ENCODE assay signal across 20 cellular contexts in the genomic region with DNA sequence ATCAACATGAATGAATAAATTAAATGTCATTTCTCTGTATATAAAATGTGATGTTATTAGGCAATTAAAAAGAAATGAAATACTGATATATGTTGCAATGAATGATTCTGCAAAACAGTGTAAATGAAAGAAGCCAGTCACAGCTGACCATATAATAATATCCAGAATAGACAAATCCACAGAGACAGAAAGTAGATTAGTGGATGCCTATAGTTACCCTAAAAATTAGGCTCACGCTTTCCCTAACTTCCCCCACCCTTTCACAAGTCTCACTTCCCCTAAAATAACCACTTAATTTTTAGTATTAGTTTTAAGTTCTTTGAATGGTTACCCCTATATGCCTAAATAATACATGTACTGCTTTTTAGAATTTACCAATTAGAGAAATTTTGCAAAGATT.
A peak's percentile ranks its signal among the peaks of the same experiment; 100 is the strongest.
DNase-seq lines count a peak whose midpoint lies in the region; ATAC-seq and TF ChIP-seq lines count a peak whose summit lies in the region.
"Had no signal": no experiment of that assay in that cellular context is flagged by ENCODE, and none has a peak within 500 bp of the region (broad histone marks: within the 10 kb centered on the region; RNA-seq: fewer than 3 reads in every experiment).

No MANE protein-coding gene starts in this region.

- H3K27me3 ChIP-seq in lower lobe of right lung (ENCODE audit: low read depth) (no peaks in the 10 kb centered on the region), gastrocnemius medialis (no peaks in the 10 kb centered on the region)

- H3K4me1 Mint-ChIP-seq in WTC11: no peaks in the 10 kb centered on the region
- H3K4me1 Mint-ChIP-seq: activated CD4-positive, alpha-beta T cell treated with anti-CD3 and anti-CD28 coated beads, Interleukin-2, amount 10 ng/mL, durations not matched to agents 7 days and 5 days had no signal

- H3K4me1 ChIP-seq in lower lobe of right lung (no peaks in the 10 kb centered on the region), gastrocnemius medialis (no peaks in the 10 kb centered on the region)

- H3K27me3 Mint-ChIP-seq in WTC11 (ENCODE audit: low read depth): no peaks in the 10 kb centered on the region
- H3K27me3 Mint-ChIP-seq: activated CD4-positive, alpha-beta T cell treated with anti-CD3 and anti-CD28 coated beads, Interleukin-2, amount 10 ng/mL, durations not matched to agents 7 days and 5 days; stimulated activated naive CD8-positive, alpha-beta T cell treated with anti-CD3 and anti-CD28 coated beads, Interleukin-15, Interleukin-2, amounts not matched to agents 100 ng/mL and 50 ng/mL, for 24 hours had no signal

- no peak overlapping the region for H3K27ac ChIP-seq in lower lobe of right lung
- H3K27ac ChIP-seq in gastrocnemius medialis: no peak overlapping the region
- H3K27ac ChIP-seq: C4-2B had no signal

- H3K9me3 ChIP-seq in lower lobe of right lung: no peaks in the 10 kb centered on the region
- no peaks in the 10 kb centered on the region for H3K9me3 ChIP-seq in gastrocnemius medialis

- no peak overlapping the region for H3K4me3 Mint-ChIP-seq in WTC11
- H3K4me3 Mint-ChIP-seq: activated CD4-positive, alpha-beta T cell treated with anti-CD3 and anti-CD28 coated beads, Interleukin-2, amount 10 ng/mL, durations not matched to agents 7 days and 5 days; activated T-cell treated with anti-CD3 and anti-CD28 coated beads, Interleukin-2, amount 50 U/mL, for 4 hours; stimulated activated naive CD8-positive, alpha-beta T cell treated with anti-CD3 and anti-CD28 coated beads, Interleukin-15, Interleukin-2, amounts not matched to agents 100 ng/mL and 50 ng/mL, for 24 hours; T-helper 2 cell treated with Interferon-gamma antibody and Interleukin-4, amounts not matched to agents 5 μg/mL and 100 μg/mL, for 36 hours had no signal

- 83 to 91% methylated on average over 1 of the region's 1 CpG for WGBS in lower leg skin, 2 donors

- in situ Hi-C loops in gastrocnemius medialis (cut with MboI; ENCODE audit: low sequenced_read_pairs in 4 of 4): no loop called here

- no peak for DNase-seq in lower lobe of right lung
- no peak for DNase-seq in posterior cingulate gyrus
- no peak for DNase-seq in lower leg skin (ENCODE audit: low spot score in 2 of 2)
- no peak for DNase-seq in gastrocnemius medialis
- DNase-seq in WTC11 (ENCODE audit: low spot score): no peak
- DNase-seq: activated CD4-positive, alpha-beta T cell treated with anti-CD3 and anti-CD28 coated beads, Interleukin-2, amount 10 ng/mL, durations not matched to agents 7 days and 5 days; activated T-cell treated with anti-CD3 and anti-CD28 coated beads, Interleukin-2, amount 50 U/mL, for 4 hours; EL; GOT3; mammary epithelial cell; NCI-H1694; NCI-H510A treated with DMSO at 0.1 percent for 48 hours; RPMI8226 had no signal

- no peak overlapping the region for H3K27ac Mint-ChIP-seq in WTC11
- H3K27ac Mint-ChIP-seq: activated CD4-positive, alpha-beta T cell treated with anti-CD3 and anti-CD28 coated beads, Interleukin-2, amount 10 ng/mL, durations not matched to agents 7 days and 5 days; stimulated activated naive CD8-positive, alpha-beta T cell treated with anti-CD3 and anti-CD28 coated beads, Interleukin-15, Interleukin-2, amounts not matched to agents 100 ng/mL and 50 ng/mL, for 24 hours; T-helper 2 cell treated with Interferon-gamma antibody and Interleukin-4, amounts not matched to agents 5 μg/mL and 100 μg/mL, for 36 hours had no signal

- no peaks in the 10 kb centered on the region for H3K36me3 Mint-ChIP-seq in WTC11

- peak; percentile 88 for ATAC-seq in GM18868 (IDR thresholded peaks at IDR 0.05; ENCODE audit: unreplicated experiment)
- ATAC-seq in GM21576 (IDR thresholded peaks at IDR 0.05; ENCODE audit: unreplicated experiment): peak; percentile 74
- peak; percentile 96 for ATAC-seq in HG03354 (IDR thresholded peaks at IDR 0.05; ENCODE audit: poor library complexity, severe bottlenecking, unreplicated experiment)
- ATAC-seq in lower lobe of right lung: peak; percentile 66 to 75
- no peak for ATAC-seq in gastrocnemius medialis
- ATAC-seq in WTC11: no peak
- ATAC-seq: activated T-cell treated with anti-CD3 and anti-CD28 coated beads, Interleukin-2, amount 50 U/mL, for 4 hours; K562 had no signal

- TF ChIP-seq CTCF in lower lobe of right lung (IDR thresholded peaks at IDR 0.05) (no peak), lower leg skin (IDR thresholded peaks at IDR 0.05) (no peak), gastrocnemius medialis (IDR thresholded peaks at IDR 0.05 in 4 of 5, conservative IDR thresholded peaks at IDR 0.05 in 1 of 5) (no peak), WTC11 (IDR thresholded peaks at IDR 0.05) (no peak)

- TF ChIP-seq POLR2A in lower leg skin (IDR thresholded peaks at IDR 0.05) (no peak), gastrocnemius medialis (IDR thresholded peaks at IDR 0.05) (no peak)

- CTCF ChIA-PET in WTC11 (lab: Charles Lee): no interaction called here

- H3K4me3 ChIP-seq in lower lobe of right lung (no peak overlapping the region), lower leg skin (ENCODE audit: low read depth, poor library complexity, severe bottlenecking) (no peak overlapping the region), gastrocnemius medialis (no peak overlapping the region)
- H3K4me3 ChIP-seq: K562 had no signal

- H3K9me3 Mint-ChIP-seq in WTC11: peaks cover 9% of the 10 kb centered on the region; the same call in 1 of the 2 replicates
- H3K9me3 Mint-ChIP-seq: activated CD4-positive, alpha-beta T cell treated with anti-CD3 and anti-CD28 coated beads, Interleukin-2, amount 10 ng/mL, durations not matched to agents 7 days and 5 days; activated T-cell treated with anti-CD3 and anti-CD28 coated beads, Interleukin-2, amount 50 U/mL, for 4 hours; stimulated activated naive CD8-positive, alpha-beta T cell treated with anti-CD3 and anti-CD28 coated beads, Interleukin-15, Interleukin-2, amounts not matched to agents 100 ng/mL and 50 ng/mL, for 24 hours; T-helper 2 cell treated with Interferon-gamma antibody and Interleukin-4, amounts not matched to agents 5 μg/mL and 100 μg/mL, for 36 hours had no signal

- intact Hi-C loops in lower lobe of right lung (cut with DNase I) (no loop called here), posterior cingulate gyrus (cut with DNase I) (no loop called here), lower leg skin (cut with DNase I; ENCODE audit: low total_unique reads) (no loop called here), gastrocnemius medialis (cut with DNase I; ENCODE audit: low total_unique reads) (no loop called here)

- H3K36me3 ChIP-seq in lower lobe of right lung: no peaks in the 10 kb centered on the region
- H3K36me3 ChIP-seq in gastrocnemius medialis: no peaks in the 10 kb centered on the region

- POLR2A ChIA-PET in WTC11 (lab: Charles Lee): no interaction called here

TF ChIP-seq in WTC11, 78 proteins besides CTCF, POLR2A, EP300 and RAD21:
- TF ChIP-seq EMX1 (CRISPR knock-in tag; IDR thresholded peaks at IDR 0.05) (no peak), ZBTB21 (CRISPR knock-in tag; IDR thresholded peaks at IDR 0.05; ENCODE audit: borderline replicate concordance) (no peak), KAT7 (CRISPR knock-in tag; IDR thresholded peaks at IDR 0.05; ENCODE audit: borderline replicate concordance) (no peak), PRRX2 (CRISPR knock-in tag; IDR thresholded peaks at IDR 0.05) (no peak), SMAD3 (CRISPR knock-in tag; IDR thresholded peaks at IDR 0.05; ENCODE audit: borderline replicate concordance) (no peak), IRF2 (CRISPR knock-in tag; IDR thresholded peaks at IDR 0.05; ENCODE audit: borderline replicate concordance, low read depth) (no peak)
- TF ChIP-seq, protein P1, sequence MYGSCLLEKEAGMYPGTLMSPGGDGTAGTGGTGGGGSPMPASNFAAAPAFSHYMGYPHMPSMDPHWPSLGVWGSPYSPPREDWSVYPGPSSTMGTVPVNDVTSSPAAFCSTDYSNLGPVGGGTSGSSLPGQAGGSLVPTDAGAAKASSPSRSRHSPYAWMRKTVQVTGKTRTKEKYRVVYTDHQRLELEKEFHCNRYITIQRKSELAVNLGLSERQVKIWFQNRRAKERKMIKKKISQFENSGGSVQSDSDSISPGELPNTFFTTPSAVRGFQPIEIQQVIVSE (CRISPR knock-in tag; IDR thresholded peaks at IDR 0.05; ENCODE audit: borderline replicate concordance): no peak
TF ChIP-seq in WTC11: peak in this region for 0.

Comparison
In these comparisons a context has a peak if more than half of its experiments do, and no peak if none do; other contexts are left out.
1. ATAC-seq: peak in GM18868 (single experiment), GM21576 (single experiment), HG03354 (single experiment) and lower lobe of right lung (2 of 2); none in gastrocnemius medialis (0 of 2) and WTC11 (single experiment).